Comparison of ENCODE assay signal across 9 cellular contexts in the genomic region with DNA sequence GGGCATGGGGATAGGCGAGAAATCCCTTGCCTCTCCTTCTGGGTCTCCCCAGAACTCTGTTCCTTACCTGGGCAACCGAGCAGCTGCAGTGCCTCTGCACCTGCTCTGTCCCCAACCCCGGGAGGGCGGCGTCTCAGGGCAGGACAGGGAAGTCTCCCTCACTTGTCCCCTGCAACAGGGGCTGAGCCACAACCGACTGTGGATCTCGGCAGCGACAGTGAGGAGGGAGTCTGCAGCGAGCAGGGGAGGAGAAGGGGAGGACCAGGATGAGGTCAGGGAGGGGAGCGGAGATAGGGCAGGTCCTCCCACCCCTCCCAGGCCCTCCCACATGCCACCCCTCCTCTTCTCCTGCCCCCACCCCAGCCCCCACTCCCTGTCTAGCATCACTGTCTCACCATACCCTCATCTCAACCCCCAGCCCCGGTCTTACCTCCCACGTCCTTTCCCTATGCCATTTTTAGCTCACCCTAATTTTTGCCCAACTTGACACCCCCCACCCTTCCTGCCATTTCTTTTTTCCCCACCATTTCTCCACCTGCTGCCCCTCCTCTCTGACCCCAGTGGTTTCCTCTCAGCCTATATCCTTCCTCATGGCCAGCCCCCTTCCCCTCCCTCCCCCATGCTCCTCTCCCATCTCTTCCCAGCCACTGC. TPM values are rescaled to one million over a fixed set of nuclear protein-coding genes. Genes with fewer than 3 reads are reported as not detected.
DNase-seq lines count a peak whose midpoint lies in the region; ATAC-seq and TF ChIP-seq lines count a peak whose summit lies in the region.
"Had no signal": no experiment of that assay in that cellular context is flagged by ENCODE, and none has a peak within 500 bp of the region (broad histone marks: within the 10 kb centered on the region; RNA-seq: fewer than 3 reads in every experiment).

A gene with protein sequence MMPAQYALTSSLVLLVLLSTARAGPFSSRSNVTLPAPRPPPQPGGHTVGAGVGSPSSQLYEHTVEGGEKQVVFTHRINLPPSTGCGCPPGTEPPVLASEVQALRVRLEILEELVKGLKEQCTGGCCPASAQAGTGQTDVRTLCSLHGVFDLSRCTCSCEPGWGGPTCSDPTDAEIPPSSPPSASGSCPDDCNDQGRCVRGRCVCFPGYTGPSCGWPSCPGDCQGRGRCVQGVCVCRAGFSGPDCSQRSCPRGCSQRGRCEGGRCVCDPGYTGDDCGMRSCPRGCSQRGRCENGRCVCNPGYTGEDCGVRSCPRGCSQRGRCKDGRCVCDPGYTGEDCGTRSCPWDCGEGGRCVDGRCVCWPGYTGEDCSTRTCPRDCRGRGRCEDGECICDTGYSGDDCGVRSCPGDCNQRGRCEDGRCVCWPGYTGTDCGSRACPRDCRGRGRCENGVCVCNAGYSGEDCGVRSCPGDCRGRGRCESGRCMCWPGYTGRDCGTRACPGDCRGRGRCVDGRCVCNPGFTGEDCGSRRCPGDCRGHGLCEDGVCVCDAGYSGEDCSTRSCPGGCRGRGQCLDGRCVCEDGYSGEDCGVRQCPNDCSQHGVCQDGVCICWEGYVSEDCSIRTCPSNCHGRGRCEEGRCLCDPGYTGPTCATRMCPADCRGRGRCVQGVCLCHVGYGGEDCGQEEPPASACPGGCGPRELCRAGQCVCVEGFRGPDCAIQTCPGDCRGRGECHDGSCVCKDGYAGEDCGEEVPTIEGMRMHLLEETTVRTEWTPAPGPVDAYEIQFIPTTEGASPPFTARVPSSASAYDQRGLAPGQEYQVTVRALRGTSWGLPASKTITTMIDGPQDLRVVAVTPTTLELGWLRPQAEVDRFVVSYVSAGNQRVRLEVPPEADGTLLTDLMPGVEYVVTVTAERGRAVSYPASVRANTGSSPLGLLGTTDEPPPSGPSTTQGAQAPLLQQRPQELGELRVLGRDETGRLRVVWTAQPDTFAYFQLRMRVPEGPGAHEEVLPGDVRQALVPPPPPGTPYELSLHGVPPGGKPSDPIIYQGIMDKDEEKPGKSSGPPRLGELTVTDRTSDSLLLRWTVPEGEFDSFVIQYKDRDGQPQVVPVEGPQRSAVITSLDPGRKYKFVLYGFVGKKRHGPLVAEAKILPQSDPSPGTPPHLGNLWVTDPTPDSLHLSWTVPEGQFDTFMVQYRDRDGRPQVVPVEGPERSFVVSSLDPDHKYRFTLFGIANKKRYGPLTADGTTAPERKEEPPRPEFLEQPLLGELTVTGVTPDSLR (N-terminal part only) (minus strand): TSS at position 225 of the 651 bp plus-strand sequence. CDS start 11,140 bp downstream, outside the sequence.

- CTCF ChIA-PET in Caco-2 (lab: Charles Lee) = interaction anchor here (0.7 to 1.7 kb wide), 2 partner anchors 86 to 243 kb away, joined by 5 read pairs; no protein-coding TSS in a partner anchor

- H3K4me1 Mint-ChIP-seq in Caco-2 (ENCODE audit: low read depth, unreplicated experiment) (peaks cover 22% of the 10 kb centered on the region), T-helper 17 cell (peaks cover 31% of the 10 kb centered on the region)
- no peaks in the 10 kb centered on the region for H3K4me1 Mint-ChIP-seq in T-helper 2 cell treated with Interferon-gamma antibody and Interleukin-4, amounts not matched to agents 5 μg/mL and 100 μg/mL, for 36 hours (ENCODE audit: low read depth)

- DNase-seq in Caco-2 (no peak), T-helper 17 cell (no peak), left ventricle myocardium superior (peak; percentile 69), D341Med (ENCODE audit: low spot score) (no peak)
- DNase-seq in T-helper 2 cell treated with Interferon-gamma antibody and Interleukin-4, amounts not matched to agents 5 μg/mL and 100 μg/mL, for 36 hours (ENCODE audit: low spot score) = no peak
- DNase-seq: stimulated activated naive CD4-positive, alpha-beta T cell treated with Interleukin-2 at 50 U/mL for 16 hours had no signal

- ATAC-seq in T-helper 17 cell (peak; percentile 21), left ventricle myocardium superior (peak; percentile 49), HG03175 (IDR thresholded peaks at IDR 0.05; ENCODE audit: unreplicated experiment) (no peak), GM19397 (IDR thresholded peaks at IDR 0.05; ENCODE audit: unreplicated experiment) (no peak)

- H3K4me3 ChIP-seq in Caco-2 (ENCODE audit: low read depth, low read length) = no peak within 1 kb of the TSS
- peak within 1 kb of the TSS; percentile 63 for H3K4me3 ChIP-seq in rectal smooth muscle tissue (ENCODE audit: low read length)

- H3K27me3 Mint-ChIP-seq in Caco-2 (ENCODE audit: insufficient read depth, unreplicated experiment) (no peaks in the 10 kb centered on the region), T-helper 17 cell (peaks cover 46% of the 10 kb centered on the region)
- H3K27me3 Mint-ChIP-seq in T-helper 2 cell treated with Interferon-gamma antibody and Interleukin-4, amounts not matched to agents 5 μg/mL and 100 μg/mL, for 36 hours (ENCODE audit: low read depth) = peaks cover 24% of the 10 kb centered on the region

- H3K4me3 Mint-ChIP-seq in Caco-2 (ENCODE audit: unreplicated experiment) (peak within 1 kb of the TSS; percentile 47), T-helper 17 cell (no peak within 1 kb of the TSS)
- H3K4me3 Mint-ChIP-seq in T-helper 2 cell treated with Interferon-gamma antibody and Interleukin-4, amounts not matched to agents 5 μg/mL and 100 μg/mL, for 36 hours = no peak within 1 kb of the TSS

- no peak for TF ChIP-seq CTCF in Caco-2 (IDR thresholded peaks at IDR 0.05; ENCODE audit: insufficient read depth in 1 of 2, low read depth in 1 of 2, low read length in 1 of 2, severe bottlenecking in 1 of 2, unreplicated experiment in 1 of 2)

- H3K36me3 ChIP-seq in Caco-2 (ENCODE audit: control insufficient read depth, insufficient read depth, low read length) = no peaks in the 10 kb centered on the region
- no peaks in the 10 kb centered on the region for H3K36me3 ChIP-seq in rectal smooth muscle tissue (ENCODE audit: control insufficient read depth, insufficient read depth, low read length)

- H3K27ac Mint-ChIP-seq in Caco-2 (ENCODE audit: unreplicated experiment) (peak within 1 kb of the TSS; percentile 47), T-helper 17 cell (peak within 1 kb of the TSS; percentile 74)
- no peak within 1 kb of the TSS for H3K27ac Mint-ChIP-seq in T-helper 2 cell treated with Interferon-gamma antibody and Interleukin-4, amounts not matched to agents 5 μg/mL and 100 μg/mL, for 36 hours

- peaks cover 15% of the 10 kb centered on the region for H3K4me1 ChIP-seq in Caco-2
- H3K4me1 ChIP-seq in rectal smooth muscle tissue (ENCODE audit: control insufficient read depth, insufficient read depth, low read length) = peaks cover 34% of the 10 kb centered on the region

- H3K27me3 ChIP-seq in Caco-2 (replicated peaks; ENCODE audit: control insufficient read depth, insufficient read depth, low read length) (no peaks in the 10 kb centered on the region), rectal smooth muscle tissue (ENCODE audit: control insufficient read depth, insufficient read depth, low read length) (no peaks in the 10 kb centered on the region)

- H3K9me3 ChIP-seq in Caco-2 (no peaks in the 10 kb centered on the region), T-helper 17 cell (ENCODE audit: control insufficient read depth, low read length, poor library complexity, severe bottlenecking) (no peaks in the 10 kb centered on the region)

- H3K27ac ChIP-seq in rectal smooth muscle tissue (ENCODE audit: low read depth, low read length) = peak within 1 kb of the TSS; percentile 71

- POLR2A ChIA-PET in Caco-2 (lab: Charles Lee) = interaction anchor here (0.6 kb wide), 1 partner anchor 21 kb away, joined by 3 read pairs; no protein-coding TSS in a partner anchor

- intact Hi-C loops in Caco-2 (cut with micrococcal nuclease; ENCODE audit: unreplicated experiment) (no loop called here), left ventricle myocardium superior (cut with micrococcal nuclease) (no loop called here)

- H3K9me3 Mint-ChIP-seq in Caco-2 (ENCODE audit: unreplicated experiment) = no peaks in the 10 kb centered on the region
- no peaks in the 10 kb centered on the region for H3K9me3 Mint-ChIP-seq in T-helper 2 cell treated with Interferon-gamma antibody and Interleukin-4, amounts not matched to agents 5 μg/mL and 100 μg/mL, for 36 hours

- H3K36me3 Mint-ChIP-seq in Caco-2 (ENCODE audit: insufficient read depth, unreplicated experiment) (peaks cover 14% of the 10 kb centered on the region), T-helper 17 cell (ENCODE audit: low read depth) (peaks cover 3% of the 10 kb centered on the region)
- no peaks in the 10 kb centered on the region for H3K36me3 Mint-ChIP-seq in T-helper 2 cell treated with Interferon-gamma antibody and Interleukin-4, amounts not matched to agents 5 μg/mL and 100 μg/mL, for 36 hours (ENCODE audit: low read depth)

- peak within 1 kb of the TSS; percentile 38 for H3K9ac ChIP-seq in rectal smooth muscle tissue (ENCODE audit: low read length)

- no TSS peak for BruUV-seq in Caco-2 (replicated peaks; lab: Mats Ljungman, UMichigan)

RNA-seq across cellular contexts. Expression of the gene that starts here (rescaled TPM):
- total RNA-seq in Caco-2 (2022) (2.7 and 3.9 TPM in 2 replicates), T-helper 17 cell (10 to 100 TPM in 1 of 2 donors, 1 to 10 TPM in 1; 7.3 to 11.4 TPM), left ventricle myocardium superior (64.1 TPM)

Comparison
In these comparisons a context has a peak if more than half of its experiments do, and no peak if none do; other contexts are left out.
1. ATAC-seq: peak in T-helper 17 cell (single experiment) and left ventricle myocardium superior (single experiment); none in HG03175 (single experiment) and GM19397 (single experiment).